In the genomic region with DNA sequence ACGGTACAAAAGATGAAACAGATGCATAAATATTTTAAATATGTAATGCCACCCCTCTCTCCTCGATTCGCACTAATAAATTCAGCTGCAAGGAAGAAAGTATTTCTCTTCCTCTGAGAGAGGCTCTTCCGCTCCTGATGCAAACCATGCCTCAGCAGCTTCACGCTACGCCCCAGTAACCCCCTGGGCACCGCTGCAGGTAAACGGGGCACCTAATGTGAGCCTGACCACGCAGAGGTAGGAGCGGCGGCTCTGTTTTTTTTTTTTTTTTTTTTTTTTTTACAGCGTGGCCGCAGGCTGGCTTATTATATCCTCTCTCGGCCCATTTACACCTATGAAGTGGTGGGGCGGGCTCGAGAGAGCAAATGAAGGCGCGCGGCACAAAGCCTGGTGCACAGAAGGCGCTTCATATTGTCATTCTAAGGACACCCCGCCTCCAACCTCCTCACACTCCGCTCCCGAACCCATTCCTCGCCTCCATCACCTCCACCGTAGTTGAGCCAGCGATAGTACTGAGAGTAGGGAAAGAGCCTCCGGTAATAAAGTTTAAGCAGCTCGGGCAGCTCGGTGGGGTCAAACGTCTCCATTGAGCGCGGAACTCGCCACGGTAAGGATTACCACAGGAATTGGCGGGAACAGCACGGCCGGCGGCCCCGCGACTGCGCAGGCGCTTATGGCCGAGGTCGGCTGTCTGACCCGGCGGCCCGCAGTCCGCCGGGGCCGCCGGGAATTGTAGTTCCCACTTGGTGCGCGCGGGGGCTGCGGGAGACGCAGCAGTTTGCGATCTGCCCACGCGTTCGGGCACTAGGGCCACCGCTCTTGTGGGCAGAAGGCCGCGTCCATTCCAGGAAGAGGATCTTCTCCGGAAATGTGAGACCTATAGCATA, we compare ENCODE assay signal across 1 cellular context.
TF ChIP-seq lines count a peak whose summit lies in the region.

A gene (minus strand): TSS at position 612 of the 887 bp plus-strand sequence. CDS start 25 bp downstream, at position 587.

TF ChIP-seq in H1, 55 proteins besides CTCF, POLR2A, EP300 and RAD21 (continued from another document):
- TF ChIP-seq, protein P1, sequence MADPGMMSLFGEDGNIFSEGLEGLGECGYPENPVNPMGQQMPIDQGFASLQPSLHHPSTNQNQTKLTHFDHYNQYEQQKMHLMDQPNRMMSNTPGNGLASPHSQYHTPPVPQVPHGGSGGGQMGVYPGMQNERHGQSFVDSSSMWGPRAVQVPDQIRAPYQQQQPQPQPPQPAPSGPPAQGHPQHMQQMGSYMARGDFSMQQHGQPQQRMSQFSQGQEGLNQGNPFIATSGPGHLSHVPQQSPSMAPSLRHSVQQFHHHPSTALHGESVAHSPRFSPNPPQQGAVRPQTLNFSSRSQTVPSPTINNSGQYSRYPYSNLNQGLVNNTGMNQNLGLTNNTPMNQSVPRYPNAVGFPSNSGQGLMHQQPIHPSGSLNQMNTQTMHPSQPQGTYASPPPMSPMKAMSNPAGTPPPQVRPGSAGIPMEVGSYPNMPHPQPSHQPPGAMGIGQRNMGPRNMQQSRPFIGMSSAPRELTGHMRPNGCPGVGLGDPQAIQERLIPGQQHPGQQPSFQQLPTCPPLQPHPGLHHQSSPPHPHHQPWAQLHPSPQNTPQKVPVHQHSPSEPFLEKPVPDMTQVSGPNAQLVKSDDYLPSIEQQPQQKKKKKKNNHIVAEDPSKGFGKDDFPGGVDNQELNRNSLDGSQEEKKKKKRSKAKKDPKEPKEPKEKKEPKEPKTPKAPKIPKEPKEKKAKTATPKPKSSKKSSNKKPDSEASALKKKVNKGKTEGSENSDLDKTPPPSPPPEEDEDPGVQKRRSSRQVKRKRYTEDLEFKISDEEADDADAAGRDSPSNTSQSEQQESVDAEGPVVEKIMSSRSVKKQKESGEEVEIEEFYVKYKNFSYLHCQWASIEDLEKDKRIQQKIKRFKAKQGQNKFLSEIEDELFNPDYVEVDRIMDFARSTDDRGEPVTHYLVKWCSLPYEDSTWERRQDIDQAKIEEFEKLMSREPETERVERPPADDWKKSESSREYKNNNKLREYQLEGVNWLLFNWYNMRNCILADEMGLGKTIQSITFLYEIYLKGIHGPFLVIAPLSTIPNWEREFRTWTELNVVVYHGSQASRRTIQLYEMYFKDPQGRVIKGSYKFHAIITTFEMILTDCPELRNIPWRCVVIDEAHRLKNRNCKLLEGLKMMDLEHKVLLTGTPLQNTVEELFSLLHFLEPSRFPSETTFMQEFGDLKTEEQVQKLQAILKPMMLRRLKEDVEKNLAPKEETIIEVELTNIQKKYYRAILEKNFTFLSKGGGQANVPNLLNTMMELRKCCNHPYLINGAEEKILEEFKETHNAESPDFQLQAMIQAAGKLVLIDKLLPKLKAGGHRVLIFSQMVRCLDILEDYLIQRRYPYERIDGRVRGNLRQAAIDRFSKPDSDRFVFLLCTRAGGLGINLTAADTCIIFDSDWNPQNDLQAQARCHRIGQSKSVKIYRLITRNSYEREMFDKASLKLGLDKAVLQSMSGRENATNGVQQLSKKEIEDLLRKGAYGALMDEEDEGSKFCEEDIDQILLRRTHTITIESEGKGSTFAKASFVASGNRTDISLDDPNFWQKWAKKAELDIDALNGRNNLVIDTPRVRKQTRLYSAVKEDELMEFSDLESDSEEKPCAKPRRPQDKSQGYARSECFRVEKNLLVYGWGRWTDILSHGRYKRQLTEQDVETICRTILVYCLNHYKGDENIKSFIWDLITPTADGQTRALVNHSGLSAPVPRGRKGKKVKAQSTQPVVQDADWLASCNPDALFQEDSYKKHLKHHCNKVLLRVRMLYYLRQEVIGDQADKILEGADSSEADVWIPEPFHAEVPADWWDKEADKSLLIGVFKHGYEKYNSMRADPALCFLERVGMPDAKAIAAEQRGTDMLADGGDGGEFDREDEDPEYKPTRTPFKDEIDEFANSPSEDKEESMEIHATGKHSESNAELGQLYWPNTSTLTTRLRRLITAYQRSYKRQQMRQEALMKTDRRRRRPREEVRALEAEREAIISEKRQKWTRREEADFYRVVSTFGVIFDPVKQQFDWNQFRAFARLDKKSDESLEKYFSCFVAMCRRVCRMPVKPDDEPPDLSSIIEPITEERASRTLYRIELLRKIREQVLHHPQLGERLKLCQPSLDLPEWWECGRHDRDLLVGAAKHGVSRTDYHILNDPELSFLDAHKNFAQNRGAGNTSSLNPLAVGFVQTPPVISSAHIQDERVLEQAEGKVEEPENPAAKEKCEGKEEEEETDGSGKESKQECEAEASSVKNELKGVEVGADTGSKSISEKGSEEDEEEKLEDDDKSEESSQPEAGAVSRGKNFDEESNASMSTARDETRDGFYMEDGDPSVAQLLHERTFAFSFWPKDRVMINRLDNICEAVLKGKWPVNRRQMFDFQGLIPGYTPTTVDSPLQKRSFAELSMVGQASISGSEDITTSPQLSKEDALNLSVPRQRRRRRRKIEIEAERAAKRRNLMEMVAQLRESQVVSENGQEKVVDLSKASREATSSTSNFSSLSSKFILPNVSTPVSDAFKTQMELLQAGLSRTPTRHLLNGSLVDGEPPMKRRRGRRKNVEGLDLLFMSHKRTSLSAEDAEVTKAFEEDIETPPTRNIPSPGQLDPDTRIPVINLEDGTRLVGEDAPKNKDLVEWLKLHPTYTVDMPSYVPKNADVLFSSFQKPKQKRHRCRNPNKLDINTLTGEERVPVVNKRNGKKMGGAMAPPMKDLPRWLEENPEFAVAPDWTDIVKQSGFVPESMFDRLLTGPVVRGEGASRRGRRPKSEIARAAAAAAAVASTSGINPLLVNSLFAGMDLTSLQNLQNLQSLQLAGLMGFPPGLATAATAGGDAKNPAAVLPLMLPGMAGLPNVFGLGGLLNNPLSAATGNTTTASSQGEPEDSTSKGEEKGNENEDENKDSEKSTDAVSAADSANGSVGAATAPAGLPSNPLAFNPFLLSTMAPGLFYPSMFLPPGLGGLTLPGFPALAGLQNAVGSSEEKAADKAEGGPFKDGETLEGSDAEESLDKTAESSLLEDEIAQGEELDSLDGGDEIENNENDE (IDR thresholded peaks at IDR 0.05; ENCODE audit: insufficient replicate concordance, low read length), result no peak
- TF ChIP-seq CBX8 (IDR thresholded peaks at IDR 0.05; ENCODE audit: borderline replicate concordance, low read depth, low read length), result no peak
- TF ChIP-seq CTBP2 (IDR thresholded peaks at IDR 0.05; ENCODE audit: borderline replicate concordance, insufficient read depth, insufficient read length, low read length), result no peak
- no peak; the same call in 1 of the 2 replicates for TF ChIP-seq GTF2F1 (IDR thresholded peaks at IDR 0.05; ENCODE audit: borderline replicate concordance, low read depth, low read length)
- TF ChIP-seq BCL11A (IDR thresholded peaks at IDR 0.05; ENCODE audit: low read depth in 2 of 2, low read length in 2 of 2), result no peak
- TF ChIP-seq, protein P2, sequence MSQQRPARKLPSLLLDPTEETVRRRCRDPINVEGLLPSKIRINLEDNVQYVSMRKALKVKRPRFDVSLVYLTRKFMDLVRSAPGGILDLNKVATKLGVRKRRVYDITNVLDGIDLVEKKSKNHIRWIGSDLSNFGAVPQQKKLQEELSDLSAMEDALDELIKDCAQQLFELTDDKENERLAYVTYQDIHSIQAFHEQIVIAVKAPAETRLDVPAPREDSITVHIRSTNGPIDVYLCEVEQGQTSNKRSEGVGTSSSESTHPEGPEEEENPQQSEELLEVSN (IDR thresholded peaks at IDR 0.05), result peak; percentile 96
- TF ChIP-seq, protein P3, sequence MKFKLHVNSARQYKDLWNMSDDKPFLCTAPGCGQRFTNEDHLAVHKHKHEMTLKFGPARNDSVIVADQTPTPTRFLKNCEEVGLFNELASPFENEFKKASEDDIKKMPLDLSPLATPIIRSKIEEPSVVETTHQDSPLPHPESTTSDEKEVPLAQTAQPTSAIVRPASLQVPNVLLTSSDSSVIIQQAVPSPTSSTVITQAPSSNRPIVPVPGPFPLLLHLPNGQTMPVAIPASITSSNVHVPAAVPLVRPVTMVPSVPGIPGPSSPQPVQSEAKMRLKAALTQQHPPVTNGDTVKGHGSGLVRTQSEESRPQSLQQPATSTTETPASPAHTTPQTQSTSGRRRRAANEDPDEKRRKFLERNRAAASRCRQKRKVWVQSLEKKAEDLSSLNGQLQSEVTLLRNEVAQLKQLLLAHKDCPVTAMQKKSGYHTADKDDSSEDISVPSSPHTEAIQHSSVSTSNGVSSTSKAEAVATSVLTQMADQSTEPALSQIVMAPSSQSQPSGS (IDR thresholded peaks at IDR 0.05; ENCODE audit: low read length), result no peak
- TF ChIP-seq NANOG (IDR thresholded peaks at IDR 0.05; ENCODE audit: insufficient read depth, low read depth, low read length, poor library complexity, severe bottlenecking), result no peak
- TF ChIP-seq NRF1 (IDR thresholded peaks at IDR 0.05; ENCODE audit: low read depth, low read length), result peak; percentile 53
- TF ChIP-seq CREB1 (IDR thresholded peaks at IDR 0.05), result no peak
- TF ChIP-seq CBX5 (IDR thresholded peaks at IDR 0.05; ENCODE audit: low read depth, low read length), result no peak
- peak; percentile 54 for TF ChIP-seq ASH2L (IDR thresholded peaks at IDR 0.05; ENCODE audit: low read length)
- no peak for TF ChIP-seq HDAC6 (IDR thresholded peaks at IDR 0.05; ENCODE audit: low read depth, low read length)
- TF ChIP-seq POLR2AphosphoS5 (IDR thresholded peaks at IDR 0.05; ENCODE audit: low read depth, low read length), result peak; percentile 93
- no peak for TF ChIP-seq HDAC2 (IDR thresholded peaks at IDR 0.05; ENCODE audit: borderline replicate concordance in 1 of 2, low read depth in 2 of 2, low read length in 2 of 2)
- no peak for TF ChIP-seq TEAD4 (IDR thresholded peaks at IDR 0.05; ENCODE audit: low read depth, low read length)
- TF ChIP-seq TBP (IDR thresholded peaks at IDR 0.05; ENCODE audit: low read depth, low read length), result peak; percentile 84
- peak; percentile 12; the same call in 1 of the 2 replicates for TF ChIP-seq GABPA (IDR thresholded peaks at IDR 0.05; ENCODE audit: borderline replicate concordance, insufficient read depth, low read length)
- TF ChIP-seq SIX5 (IDR thresholded peaks at IDR 0.05; ENCODE audit: low read depth, low read length), result peak; percentile 78
- peak; percentile 88 for TF ChIP-seq YY1 (IDR thresholded peaks at IDR 0.05; ENCODE audit: low read depth, low read length)
- TF ChIP-seq, protein P4, sequence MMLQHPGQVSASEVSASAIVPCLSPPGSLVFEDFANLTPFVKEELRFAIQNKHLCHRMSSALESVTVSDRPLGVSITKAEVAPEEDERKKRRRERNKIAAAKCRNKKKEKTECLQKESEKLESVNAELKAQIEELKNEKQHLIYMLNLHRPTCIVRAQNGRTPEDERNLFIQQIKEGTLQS (IDR thresholded peaks at IDR 0.05; ENCODE audit: insufficient read depth, low read depth, low read length), result no peak
- no peak for TF ChIP-seq SRF (IDR thresholded peaks at IDR 0.05; ENCODE audit: low read depth, low read length)
- no peak for TF ChIP-seq SUZ12 (IDR thresholded peaks at IDR 0.05; ENCODE audit: low read length)
- no peak for TF ChIP-seq SP4 (IDR thresholded peaks at IDR 0.05; ENCODE audit: low read length)
- TF ChIP-seq CHD2 (IDR thresholded peaks at IDR 0.05; ENCODE audit: low read length), result no peak
- TF ChIP-seq FOSL1 (IDR thresholded peaks at IDR 0.05; ENCODE audit: insufficient read depth, low read depth, low read length), result no peak
- no peak for TF ChIP-seq KDM5A (IDR thresholded peaks at IDR 0.05; ENCODE audit: low read length)
- TF ChIP-seq, protein P5, sequence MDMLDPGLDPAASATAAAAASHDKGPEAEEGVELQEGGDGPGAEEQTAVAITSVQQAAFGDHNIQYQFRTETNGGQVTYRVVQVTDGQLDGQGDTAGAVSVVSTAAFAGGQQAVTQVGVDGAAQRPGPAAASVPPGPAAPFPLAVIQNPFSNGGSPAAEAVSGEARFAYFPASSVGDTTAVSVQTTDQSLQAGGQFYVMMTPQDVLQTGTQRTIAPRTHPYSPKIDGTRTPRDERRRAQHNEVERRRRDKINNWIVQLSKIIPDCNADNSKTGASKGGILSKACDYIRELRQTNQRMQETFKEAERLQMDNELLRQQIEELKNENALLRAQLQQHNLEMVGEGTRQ (IDR thresholded peaks at IDR 0.05; ENCODE audit: low read length), result no peak
- no peak for TF ChIP-seq SAP30 (IDR thresholded peaks at IDR 0.05; ENCODE audit: insufficient read depth, insufficient replicate concordance, low read length)
- TF ChIP-seq POU5F1 (IDR thresholded peaks at IDR 0.05; ENCODE audit: low read depth, low read length), result no peak
- TF ChIP-seq RXRA (IDR thresholded peaks at IDR 0.05; ENCODE audit: insufficient read depth, low read depth, low read length), result no peak
- TF ChIP-seq RBBP5 (IDR thresholded peaks at IDR 0.05; ENCODE audit: borderline replicate concordance, low read depth, low read length), result 0 out of 2 replicates have a peak, but pooled peaks have one; percentile 60
- no peak for TF ChIP-seq BRCA1 (IDR thresholded peaks at IDR 0.05; ENCODE audit: low read depth, low read length)
- TF ChIP-seq KDM4A (IDR thresholded peaks at IDR 0.05; ENCODE audit: low read depth, low read length, severe bottlenecking), result peak; percentile 59
- TF ChIP-seq JUN (IDR thresholded peaks at IDR 0.05; ENCODE audit: low read depth, low read length), result no peak
- peak; percentile 68 for TF ChIP-seq BACH1 (IDR thresholded peaks at IDR 0.05; ENCODE audit: low read length)
- TF ChIP-seq, protein P6, sequence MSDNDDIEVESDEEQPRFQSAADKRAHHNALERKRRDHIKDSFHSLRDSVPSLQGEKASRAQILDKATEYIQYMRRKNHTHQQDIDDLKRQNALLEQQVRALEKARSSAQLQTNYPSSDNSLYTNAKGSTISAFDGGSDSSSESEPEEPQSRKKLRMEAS (IDR thresholded peaks at IDR 0.05), result peak; percentile 73
- peak in 1 of 2 experiments; percentile 20; a peak in 1 of 4 replicates for TF ChIP-seq SIN3A (conservative IDR thresholded peaks at IDR 0.05 in 1 of 2, IDR thresholded peaks at IDR 0.05 in 1 of 2; ENCODE audit: low read depth in 1 of 2, low read length in 2 of 2)
- no peak for TF ChIP-seq EZH2 (IDR thresholded peaks at IDR 0.05; ENCODE audit: low read depth, low read length, severe bottlenecking)
- TF ChIP-seq SP1 (IDR thresholded peaks at IDR 0.05; ENCODE audit: low read depth, low read length), result 0 out of 2 replicates have a peak, but pooled peaks have one; percentile 49
- TF ChIP-seq MAFK (IDR thresholded peaks at IDR 0.05; ENCODE audit: low read depth, low read length), result no peak
- no peak for TF ChIP-seq KDM1A (IDR thresholded peaks at IDR 0.05; ENCODE audit: borderline replicate concordance, low read length)
- peak; percentile 93 for TF ChIP-seq PHF8 (conservative IDR thresholded peaks at IDR 0.05; ENCODE audit: low read depth, low read length)
- no peak for TF ChIP-seq RFX5 (IDR thresholded peaks at IDR 0.05; ENCODE audit: borderline replicate concordance, low read depth, low read length)
- no peak for TF ChIP-seq SIRT6 (IDR thresholded peaks at IDR 0.05; ENCODE audit: low read length)
- TF ChIP-seq TCF12 (IDR thresholded peaks at IDR 0.05; ENCODE audit: low read depth, low read length), result no peak
- peak; percentile 92 for TF ChIP-seq TAF1 (IDR thresholded peaks at IDR 0.05; ENCODE audit: low read depth, low read length)
